In genomic region chr1:217311766-217312165, GRCh38 we compare ENCODE assay signal across 15 cellular contexts.
A peak's percentile ranks its signal among the peaks of the same experiment; 100 is the strongest.
DNase-seq lines count a peak whose midpoint lies in the region; ATAC-seq, FAIRE-seq and TF ChIP-seq lines count a peak whose summit lies in the region.
"Had no signal": no experiment of that assay in that cellular context is flagged by ENCODE, and none has a peak within 500 bp of the region (broad histone marks: within the 10 kb centered on the region; RNA-seq: fewer than 3 reads in every experiment).

No MANE protein-coding gene starts in this region.

- peak; percentile 26; the same call in 1 of the 3 replicates for TF ChIP-seq CTCF in GM12872 (IDR thresholded peaks at IDR 0.05; ENCODE audit: insufficient read depth, low read depth, low read length)
- no peak for TF ChIP-seq CTCF in lower lobe of right lung (IDR thresholded peaks at IDR 0.05)

- intact Hi-C loops in lower lobe of right lung (cut with DNase I): no loop called here

- H3K4me3 ChIP-seq in lower lobe of right lung: no peak overlapping the region
- H3K4me3 ChIP-seq: esophagus muscularis mucosa, sigmoid colon had no signal

- FAIRE-seq in H54 (lab: Jason Lieb, UNC): no peak
- FAIRE-seq: GM19239 had no signal

- H3K27me3 ChIP-seq in lower lobe of right lung (ENCODE audit: low read depth): no peaks in the 10 kb centered on the region
- H3K27me3 ChIP-seq: esophagus muscularis mucosa, sigmoid colon had no signal

- no peak overlapping the region for H3K27ac ChIP-seq in lower lobe of right lung
- H3K27ac ChIP-seq: esophagus muscularis mucosa, sigmoid colon had no signal

- no peaks in the 10 kb centered on the region for H3K9me3 ChIP-seq in lower lobe of right lung
- H3K9me3 ChIP-seq: esophagus muscularis mucosa, sigmoid colon had no signal

- no peaks in the 10 kb centered on the region for H3K36me3 ChIP-seq in lower lobe of right lung
- H3K36me3 ChIP-seq: esophagus muscularis mucosa, sigmoid colon had no signal

- peak; percentile 8 for DNase-seq in HuH-7 (ENCODE audit: low spot score)
- peak; percentile 16 for DNase-seq in astrocyte of the hippocampus (ENCODE audit: low read depth, low spot score)
- peak; percentile 12 for DNase-seq in midbrain (lab: John Stamatoyannopoulos, UW)
- DNase-seq in H54 (ENCODE audit: insufficient read length, low spot score): no peak
- no peak for DNase-seq in lower lobe of right lung
- no peak for DNase-seq in activated effector memory CD4-positive, alpha-beta T cell treated with anti-CD3 and anti-CD28 coated beads, Interleukin-2, amount 50 U/mL, for 16 hours
- no peak for DNase-seq in dermis blood vessel endothelial cell
- DNase-seq: activated CD8-positive, alpha-beta memory T cell treated with anti-CD3 and anti-CD28 coated beads, Interleukin-2, amount 50 U/mL, for 4 hours; DMS153; NCI-H2227 treated with DMSO at 0.1 percent for 48 hours; sigmoid colon; T1000 had no signal

- no peak for ATAC-seq in lower lobe of right lung

- H3K4me1 ChIP-seq in lower lobe of right lung: no peaks in the 10 kb centered on the region
- H3K4me1 ChIP-seq: sigmoid colon had no signal

- no peak for TF ChIP-seq POLR2A in H54 (IDR thresholded peaks at IDR 0.05; ENCODE audit: low read depth, low read length)

Comparison
In these comparisons a context has a peak if more than half of its experiments do, and no peak if none do; other contexts are left out.
1. DNase-seq: peak in HuH-7 (single experiment), astrocyte of the hippocampus (single experiment) and midbrain (single experiment); none in H54 (single experiment), lower lobe of right lung (single experiment), activated effector memory CD4-positive, alpha-beta T cell treated with anti-CD3 and anti-CD28 coated beads, Interleukin-2, amount 50 U/mL, for 16 hours (single experiment) and dermis blood vessel endothelial cell (single experiment).